ENCODE assay signal across 1 cellular context in genomic region chr20:49290608-49291191, GRCh38.
TF ChIP-seq lines count a peak whose summit lies in the region.

No MANE protein-coding gene starts in this region.

TF ChIP-seq in GM12878, 131 proteins besides CTCF, POLR2A, EP300 and RAD21:
- TF ChIP-seq, protein P1, sequence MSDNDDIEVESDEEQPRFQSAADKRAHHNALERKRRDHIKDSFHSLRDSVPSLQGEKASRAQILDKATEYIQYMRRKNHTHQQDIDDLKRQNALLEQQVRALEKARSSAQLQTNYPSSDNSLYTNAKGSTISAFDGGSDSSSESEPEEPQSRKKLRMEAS (IDR thresholded peaks at IDR 0.05; ENCODE audit: low read depth, low read length) = no peak
- TF ChIP-seq SMAD5 (IDR thresholded peaks at IDR 0.05; ENCODE audit: low read depth) = 0 out of 2 replicates have a peak, but pooled peaks have one; percentile 25
